ENCODE assay signal across 16 cellular contexts in genomic region chr14:100100032-100100405, GRCh38. TPM values are rescaled to one million over a fixed set of nuclear protein-coding genes. Genes with fewer than 3 reads are reported as not detected.
DNase-seq lines count a peak whose midpoint lies in the region; ATAC-seq lines count a peak whose summit lies in the region.
"Had no signal": no experiment of that assay in that cellular context is flagged by ENCODE, and none has a peak within 500 bp of the region (broad histone marks: within the 10 kb centered on the region; RNA-seq: fewer than 3 reads in every experiment).

No MANE protein-coding gene starts in this region.

- no peak for ATAC-seq in T-helper 17 cell
- ATAC-seq in central memory CD8-positive, alpha-beta T cell (replicated peaks; ENCODE audit: extremely low read depth, poor library complexity, severe bottlenecking): no peak
- ATAC-seq in stimulated activated effector memory CD8-positive, alpha-beta T cell treated with anti-CD3 and anti-CD28 coated beads, Interleukin-12 subunit alpha, Interleukin-12 subunit beta, amount 100 ng/mL, for 72 hours: no peak
- ATAC-seq in HG02938 (IDR thresholded peaks at IDR 0.05; ENCODE audit: unreplicated experiment): no peak
- ATAC-seq in HG03095 (IDR thresholded peaks at IDR 0.05; ENCODE audit: unreplicated experiment): no peak

- no peaks in the 10 kb centered on the region for H3K9me3 ChIP-seq in T-helper 17 cell (ENCODE audit: control insufficient read depth, low read length, poor library complexity, severe bottlenecking)
- H3K9me3 ChIP-seq: neutrophil, stomach had no signal

- no peaks in the 10 kb centered on the region for H3K27me3 Mint-ChIP-seq in T-helper 17 cell
- H3K27me3 Mint-ChIP-seq in central memory CD8-positive, alpha-beta T cell: no peaks in the 10 kb centered on the region

- peak overlapping the region; percentile 21 for H3K4me3 Mint-ChIP-seq in T-helper 17 cell
- peak overlapping the region; percentile 55 for H3K4me3 Mint-ChIP-seq in central memory CD8-positive, alpha-beta T cell
- H3K4me3 Mint-ChIP-seq in stimulated activated effector memory CD8-positive, alpha-beta T cell treated with anti-CD3 and anti-CD28 coated beads, Interleukin-12 subunit alpha, Interleukin-12 subunit beta, amount 100 ng/mL, for 72 hours: no peak overlapping the region

- peak overlapping the region; percentile 98 for H3K27ac Mint-ChIP-seq in T-helper 17 cell
- peak overlapping the region; percentile 51 for H3K27ac Mint-ChIP-seq in central memory CD8-positive, alpha-beta T cell (ENCODE audit: low read depth)
- H3K27ac Mint-ChIP-seq in stimulated activated effector memory CD8-positive, alpha-beta T cell treated with anti-CD3 and anti-CD28 coated beads, Interleukin-12 subunit alpha, Interleukin-12 subunit beta, amount 100 ng/mL, for 72 hours: peak overlapping the region; percentile 58

- no peaks in the 10 kb centered on the region for H3K9me3 Mint-ChIP-seq in central memory CD8-positive, alpha-beta T cell
- H3K9me3 Mint-ChIP-seq in stimulated activated effector memory CD8-positive, alpha-beta T cell treated with anti-CD3 and anti-CD28 coated beads, Interleukin-12 subunit alpha, Interleukin-12 subunit beta, amount 100 ng/mL, for 72 hours: no peaks in the 10 kb centered on the region

- peaks cover 79% of the 10 kb centered on the region for H3K4me1 Mint-ChIP-seq in T-helper 17 cell
- H3K4me1 Mint-ChIP-seq in central memory CD8-positive, alpha-beta T cell: peaks cover 82% of the 10 kb centered on the region
- peaks cover 83% of the 10 kb centered on the region for H3K4me1 Mint-ChIP-seq in stimulated activated effector memory CD8-positive, alpha-beta T cell treated with anti-CD3 and anti-CD28 coated beads, Interleukin-12 subunit alpha, Interleukin-12 subunit beta, amount 100 ng/mL, for 72 hours

- H3K36me3 Mint-ChIP-seq in T-helper 17 cell (ENCODE audit: low read depth): peaks cover 20% of the 10 kb centered on the region
- peaks cover 90% of the 10 kb centered on the region for H3K36me3 Mint-ChIP-seq in central memory CD8-positive, alpha-beta T cell (ENCODE audit: insufficient read depth)
- peaks cover 100% of the 10 kb centered on the region for H3K36me3 Mint-ChIP-seq in stimulated activated effector memory CD8-positive, alpha-beta T cell treated with anti-CD3 and anti-CD28 coated beads, Interleukin-12 subunit alpha, Interleukin-12 subunit beta, amount 100 ng/mL, for 72 hours

- DNase-seq in activated naive CD4-positive, alpha-beta T cell treated with Interleukin-2 at 50 U/mL for 16 hours: peak; percentile 36
- DNase-seq in activated naive CD4-positive, alpha-beta T cell treated with anti-CD3 and anti-CD28 coated beads, Interleukin-2, amount 50 U/mL, for 16 hours: no peak
- no peak for DNase-seq in T-helper 17 cell
- no peak for DNase-seq in central memory CD8-positive, alpha-beta T cell (ENCODE audit: low spot score in 2 of 2)
- DNase-seq in stimulated activated effector memory CD8-positive, alpha-beta T cell treated with anti-CD3 and anti-CD28 coated beads, Interleukin-12 subunit alpha, Interleukin-12 subunit beta, amount 100 ng/mL, for 72 hours (ENCODE audit: low spot score in 2 of 2): no peak
- DNase-seq: brain microvascular endothelial cell, cortex of kidney, foreskin melanocyte, MM.1S, NCI-H146, retina, stomach had no signal

RNA-seq across cellular contexts. Expression of gene EVL, which starts 34.8 kb away (rescaled TPM):
- 100 to 1,000 TPM; 793 to 831 TPM for total RNA-seq in T-helper 17 cell

RNA-seq across cellular contexts. Expression of gene DEGS2, which starts 59.4 kb away (rescaled TPM):
- total RNA-seq in T-helper 17 cell: under 1 TPM in 1 of 2 donors, not detected in 1; 0.30 TPM
- total RNA-seq: SK-MEL-5 had no signal
